1 cellular context compared by ENCODE assay signal in genomic region chr17:43780135-43780534, GRCh38.
TF ChIP-seq lines count a peak whose summit lies in the region.

Gene CFAP97D1, plus strand, starts transcription at chr17:43780435. Its CDS starts 28 bp downstream, at chr17:43780463.

TF ChIP-seq in endothelial cell of umbilical vein, 7 proteins besides CTCF, POLR2A, EP300 and RAD21 (continued from another document):
- TF ChIP-seq, protein P1, sequence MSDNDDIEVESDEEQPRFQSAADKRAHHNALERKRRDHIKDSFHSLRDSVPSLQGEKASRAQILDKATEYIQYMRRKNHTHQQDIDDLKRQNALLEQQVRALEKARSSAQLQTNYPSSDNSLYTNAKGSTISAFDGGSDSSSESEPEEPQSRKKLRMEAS (IDR thresholded peaks at IDR 0.05; ENCODE audit: insufficient read depth, insufficient read length), result no peak
- TF ChIP-seq MYC (IDR thresholded peaks at IDR 0.05; ENCODE audit: low read depth, low read length) (no peak), JUN (IDR thresholded peaks at IDR 0.05; ENCODE audit: borderline replicate concordance, insufficient read depth, insufficient read length, low read depth) (no peak)
TF ChIP-seq in endothelial cell of umbilical vein: peak in this region for 0.
